Comparison of ENCODE assay signal across 26 cellular contexts in the genomic region with DNA sequence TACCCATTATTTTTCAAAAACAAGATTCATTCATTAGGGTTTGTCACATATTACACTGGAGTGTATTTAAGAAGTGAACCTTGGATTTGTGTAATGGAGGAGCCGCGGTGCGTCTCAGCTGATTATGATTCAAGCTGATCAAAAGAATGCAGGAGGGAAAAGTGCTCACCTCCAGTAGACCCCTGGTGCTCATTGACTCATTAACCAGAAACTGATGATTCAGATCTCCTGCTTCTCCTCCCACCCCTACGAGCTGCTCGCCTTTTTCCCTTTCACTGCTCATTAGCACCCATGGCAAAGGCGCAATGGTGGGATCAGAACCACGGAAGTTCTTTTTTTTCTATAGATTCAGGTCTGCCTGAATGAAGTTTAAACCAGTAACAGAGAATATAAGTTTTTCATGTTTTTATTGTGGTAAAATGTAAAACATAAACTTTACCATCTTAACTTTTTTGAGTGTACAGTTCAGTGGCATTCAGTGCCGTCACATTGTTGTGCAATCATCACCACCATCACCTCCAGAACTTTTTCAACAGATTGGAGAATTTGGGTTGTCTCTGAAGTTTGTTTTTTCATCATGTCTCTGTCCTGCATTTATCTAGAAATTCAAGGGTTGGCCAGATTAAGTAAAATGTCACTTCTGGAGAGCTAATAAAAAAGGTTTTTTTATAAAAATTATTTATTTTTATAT.
DNase-seq lines count a peak whose midpoint lies in the region; ATAC-seq and TF ChIP-seq lines count a peak whose summit lies in the region.
"Had no signal": no experiment of that assay in that cellular context is flagged by ENCODE, and none has a peak within 500 bp of the region (broad histone marks: within the 10 kb centered on the region; RNA-seq: fewer than 3 reads in every experiment).

No MANE protein-coding gene starts in this region.

- H2AK5ac ChIP-seq in mesendoderm (ENCODE audit: low read length): no peak overlapping the region

- no peak overlapping the region for H3K27ac ChIP-seq in mesendoderm (ENCODE audit: low read depth, low read length)
- H3K27ac ChIP-seq: BLaER1 treated with 17β-estradiol and CSF1 and Interleukin-3, amounts not matched to agents 10 nM and 100 nM had no signal

- H3K4ac ChIP-seq in mesendoderm (ENCODE audit: low read depth, low read length): no peak overlapping the region

- no CpG with 5 or more reads among the region's 8 CpGs for WGBS in mesendoderm (ENCODE audit: extremely low coverage, insufficient coverage, low lambda C conversion rate)

- no peak for TF ChIP-seq CTCF in epithelial cell of proximal tubule (conservative IDR thresholded peaks at IDR 0.05; ENCODE audit: low read depth, low read length)

- DNase-seq in Daoy (ENCODE audit: low read depth): peak; percentile 44
- DNase-seq in M059J (ENCODE audit: low read depth): peak; percentile 10
- peak; percentile 60 for DNase-seq in epithelial cell of proximal tubule (ENCODE audit: low read depth)
- DNase-seq in mesendoderm: peak; percentile 6
- DNase-seq in DMS53 treated with DMSO at 0.1 percent for 48 hours (lab: John Stamatoyannopoulos, UW; ENCODE audit: unreplicated experiment): no peak
- DNase-seq: AML-193; CD4-positive, alpha-beta T cell; DMS79; GF-D8; GOT3; HCEC 1CT; Karpas-422; NCI-H1417; NCI-H1694; NCI-H2029 treated with DMSO at 0.1 percent for 48 hours; NCI-H446 treated with DMSO at 0.1 percent for 48 hours; NCI-H526; NCI-H82; NK-92 treated with Interleukin-12 subunit alpha and Interleukin-12 subunit beta, amount 100 ng/mL, for 24 hours; PC-3; RPMI8226; SHP77; T-cell had no signal

- H3K9ac ChIP-seq in mesendoderm (ENCODE audit: low read length): no peak overlapping the region
- H3K9ac ChIP-seq: BLaER1 treated with 17β-estradiol and CSF1 and Interleukin-3, amounts not matched to agents 10 nM and 100 nM had no signal

- H3K27me3 ChIP-seq in mesendoderm (ENCODE audit: insufficient read depth, low read length, poor library complexity): no peaks in the 10 kb centered on the region
- H3K27me3 ChIP-seq: BLaER1 treated with 17β-estradiol and CSF1 and Interleukin-3, amounts not matched to agents 10 nM and 100 nM had no signal

- H3K23ac ChIP-seq in mesendoderm (ENCODE audit: low read length): no peak overlapping the region

- H4K5ac ChIP-seq in mesendoderm (ENCODE audit: low read length): no peak overlapping the region

- no peak overlapping the region for H2BK120ac ChIP-seq in mesendoderm (ENCODE audit: low read depth, low read length)

- H2BK15ac ChIP-seq in mesendoderm (replicated peaks; ENCODE audit: low read depth): no peak overlapping the region

- H3K18ac ChIP-seq in mesendoderm (ENCODE audit: low read length): no peak overlapping the region

- H3K36me3 ChIP-seq in mesendoderm (ENCODE audit: control insufficient read depth, insufficient read depth, low read length): no peaks in the 10 kb centered on the region
- H3K36me3 ChIP-seq: BLaER1 treated with 17β-estradiol and CSF1 and Interleukin-3, amounts not matched to agents 10 nM and 100 nM had no signal

- no peaks in the 10 kb centered on the region for H3K79me1 ChIP-seq in mesendoderm (ENCODE audit: low read length)

- H3K79me2 ChIP-seq in mesendoderm (ENCODE audit: control insufficient read depth, insufficient read depth, low read length): no peaks in the 10 kb centered on the region

- no peak overlapping the region for H3K4me2 ChIP-seq in mesendoderm (ENCODE audit: low read length)
- H3K4me2 ChIP-seq: BLaER1 treated with 17β-estradiol and CSF1 and Interleukin-3, amounts not matched to agents 10 nM and 100 nM had no signal

- no peak for ATAC-seq in HG03280 (IDR thresholded peaks at IDR 0.05; ENCODE audit: unreplicated experiment)
- ATAC-seq in GM19328 (IDR thresholded peaks at IDR 0.05; ENCODE audit: unreplicated experiment): no peak
- ATAC-seq: PC-3, T-cell had no signal

- H3K4me1 ChIP-seq in mesendoderm (ENCODE audit: control insufficient read depth, low read depth, low read length): no peaks in the 10 kb centered on the region
- H3K4me1 ChIP-seq: BLaER1 treated with 17β-estradiol and CSF1 and Interleukin-3, amounts not matched to agents 10 nM and 100 nM had no signal

- no peak overlapping the region for H4K8ac ChIP-seq in mesendoderm (ENCODE audit: low read depth, low read length)

- H3K4me3 ChIP-seq in epithelial cell of proximal tubule (ENCODE audit: low read depth, low read length) (no peak overlapping the region), mesendoderm (ENCODE audit: low read length) (no peak overlapping the region)
- H3K4me3 ChIP-seq: BLaER1 treated with 17β-estradiol and CSF1 and Interleukin-3, amounts not matched to agents 10 nM and 100 nM had no signal

- no peak overlapping the region for H2BK5ac ChIP-seq in mesendoderm (ENCODE audit: low read length)

- no peak overlapping the region for H3K56ac ChIP-seq in mesendoderm (ENCODE audit: low read length)
